In genomic region chrX:154013614-154014360, GRCh38 we compare ENCODE assay signal across 8 cellular contexts. TPM values are rescaled to one million over a fixed set of nuclear protein-coding genes. Genes with fewer than 3 reads are reported as not detected.
DNase-seq lines count a peak whose midpoint lies in the region; ATAC-seq and TF ChIP-seq lines count a peak whose summit lies in the region.

No MANE protein-coding gene starts in this region.

- no peak overlapping the region for H3K4me3 ChIP-seq in MG63

- no peaks in the 10 kb centered on the region for H3K9me3 ChIP-seq in MG63

- no peak overlapping the region for H3K4me3 Mint-ChIP-seq in activated CD4-positive, alpha-beta T cell treated with anti-CD3 and anti-CD28 coated beads, Interleukin-2, amount 10 ng/mL, durations not matched to agents 7 days and 5 days
- H3K4me3 Mint-ChIP-seq in endothelial cell (ENCODE audit: unreplicated experiment) (no peak overlapping the region), natural killer cell (no peak overlapping the region)

- H3K27me3 ChIP-seq in MG63 = no peaks in the 10 kb centered on the region

- intact Hi-C loops in natural killer cell (cut with micrococcal nuclease) = loop anchor here (1.0 to 10.0 kb wide), 2 partner anchors 38 to 81 kb away; partner anchors contain the start of gene MECP2

- peak; percentile 28 for DNase-seq in NCI-H1436 (lab: John Stamatoyannopoulos, UW)
- DNase-seq in NCI-H1436 treated with DMSO at 0.1 percent for 48 hours (lab: John Stamatoyannopoulos, UW) = no peak
- peak; percentile 41 for DNase-seq in activated CD4-positive, alpha-beta T cell treated with anti-CD3 and anti-CD28 coated beads, Interleukin-2, amount 10 ng/mL, durations not matched to agents 7 days and 5 days
- peak; percentile 43 for DNase-seq in endothelial cell (ENCODE audit: low spot score)
- DNase-seq in natural killer cell = peak; percentile 43
- DNase-seq in MG63 = no peak
- DNase-seq in NCI-H524 treated with DMSO at 0.1 percent for 48 hours (lab: John Stamatoyannopoulos, UW) = no peak

- H3K36me3 Mint-ChIP-seq in activated CD4-positive, alpha-beta T cell treated with anti-CD3 and anti-CD28 coated beads, Interleukin-2, amount 10 ng/mL, durations not matched to agents 7 days and 5 days (ENCODE audit: low read depth) = peaks cover 26% of the 10 kb centered on the region
- H3K36me3 Mint-ChIP-seq in endothelial cell (ENCODE audit: low read depth, unreplicated experiment) (peaks cover 4% of the 10 kb centered on the region), natural killer cell (no peaks in the 10 kb centered on the region)

- POLR2A ChIA-PET in activated CD4-positive, alpha-beta T cell treated with anti-CD3 and anti-CD28 coated beads, Interleukin-2, amount 10 ng/mL, durations not matched to agents 7 days and 5 days (lab: Charles Lee) = interaction anchor here (0.6 kb wide), 1 partner anchor 305 kb away, joined by 3 read pairs; no protein-coding TSS in a partner anchor

- no peaks in the 10 kb centered on the region for H3K27me3 Mint-ChIP-seq in activated CD4-positive, alpha-beta T cell treated with anti-CD3 and anti-CD28 coated beads, Interleukin-2, amount 10 ng/mL, durations not matched to agents 7 days and 5 days
- H3K27me3 Mint-ChIP-seq in endothelial cell (ENCODE audit: unreplicated experiment) (peaks cover 1% of the 10 kb centered on the region), natural killer cell (ENCODE audit: low read depth in 2 of 2) (no peaks in the 10 kb centered on the region)

- H3K36me3 ChIP-seq in MG63 = peaks cover 34% of the 10 kb centered on the region

- CTCF ChIA-PET in activated CD4-positive, alpha-beta T cell treated with anti-CD3 and anti-CD28 coated beads, Interleukin-2, amount 10 ng/mL, durations not matched to agents 7 days and 5 days (lab: Charles Lee) = interaction anchor here (0.6 to 3.0 kb wide), 20 partner anchors 8 to 520 kb away, joined by 3 to 16 read pairs (median 5); no protein-coding TSS in a partner anchor

- no peaks in the 10 kb centered on the region for H3K9me3 Mint-ChIP-seq in activated CD4-positive, alpha-beta T cell treated with anti-CD3 and anti-CD28 coated beads, Interleukin-2, amount 10 ng/mL, durations not matched to agents 7 days and 5 days
- no peaks in the 10 kb centered on the region for H3K9me3 Mint-ChIP-seq in endothelial cell (ENCODE audit: unreplicated experiment)
- H3K9me3 Mint-ChIP-seq in natural killer cell = no peaks in the 10 kb centered on the region

- peak; percentile 79 to 95 (median 83) for ATAC-seq in natural killer cell

- TF ChIP-seq CTCF in LNCAP (IDR thresholded peaks at IDR 0.05) (peak; percentile 78), endothelial cell (IDR thresholded peaks at IDR 0.05; ENCODE audit: unreplicated experiment) (peak; percentile 82), natural killer cell (IDR thresholded peaks at IDR 0.05) (peak; percentile 78)

- H3K4me1 Mint-ChIP-seq in activated CD4-positive, alpha-beta T cell treated with anti-CD3 and anti-CD28 coated beads, Interleukin-2, amount 10 ng/mL, durations not matched to agents 7 days and 5 days = peaks cover 18% of the 10 kb centered on the region
- H3K4me1 Mint-ChIP-seq in endothelial cell (ENCODE audit: unreplicated experiment) (peaks cover 4% of the 10 kb centered on the region), natural killer cell (no peaks in the 10 kb centered on the region)

- peak overlapping the region; percentile 36 for H3K27ac Mint-ChIP-seq in activated CD4-positive, alpha-beta T cell treated with anti-CD3 and anti-CD28 coated beads, Interleukin-2, amount 10 ng/mL, durations not matched to agents 7 days and 5 days
- H3K27ac Mint-ChIP-seq in endothelial cell (ENCODE audit: unreplicated experiment) (no peak overlapping the region), natural killer cell (peak overlapping the region in 1 of 2 donors; percentile 40)

RNA-seq across cellular contexts. Expression of gene IRAK1, which starts 5.9 kb away (rescaled TPM):
- total RNA-seq in activated CD4-positive, alpha-beta T cell treated with anti-CD3 and anti-CD28 coated beads, Interleukin-2, amount 10 ng/mL, durations not matched to agents 7 days and 5 days = 100 to 1,000 TPM; 107 to 112 TPM
- total RNA-seq in endothelial cell (ENCODE audit: unreplicated experiment) (89.9 TPM), natural killer cell (100 to 1,000 TPM in 2 of 3 donors, 10 to 100 TPM in 1; 87.5 to 114 (median 107) TPM)
- 208 and 270 TPM in 2 replicates for total RNA-seq in MG63 (2014; rRNA removed; shearing (Covaris generic); ENCODE audit: low replicate concordance)

RNA-seq across cellular contexts. Expression of gene TMEM187, which starts 41.2 kb away (rescaled TPM):
- total RNA-seq in activated CD4-positive, alpha-beta T cell treated with anti-CD3 and anti-CD28 coated beads, Interleukin-2, amount 10 ng/mL, durations not matched to agents 7 days and 5 days = 1 to 10 TPM; 7.9 to 8.5 TPM
- total RNA-seq in endothelial cell (ENCODE audit: unreplicated experiment) (12.0 TPM), natural killer cell (1 to 10 TPM; 1.2 to 4.3 (median 1.4) TPM)
- total RNA-seq in MG63 (2014; rRNA removed; shearing (Covaris generic); ENCODE audit: low replicate concordance) = 1.0 and 4.6 TPM in 2 replicates

RNA-seq across cellular contexts. Expression of gene HCFC1, which starts 42.2 kb away (rescaled TPM):
- 100 to 1,000 TPM; 116 to 121 TPM for total RNA-seq in activated CD4-positive, alpha-beta T cell treated with anti-CD3 and anti-CD28 coated beads, Interleukin-2, amount 10 ng/mL, durations not matched to agents 7 days and 5 days
- 74.6 TPM for total RNA-seq in endothelial cell (ENCODE audit: unreplicated experiment)
- 10 to 100 TPM; 65.2 to 76.7 (median 67.5) TPM for total RNA-seq in natural killer cell
- total RNA-seq in MG63 (2014; rRNA removed; shearing (Covaris generic); ENCODE audit: low replicate concordance) = 7.8 and 12.8 TPM in 2 replicates

Comparison
In these comparisons a context has a peak if more than half of its experiments do, and no peak if none do; other contexts are left out.
1. DNase-seq: peak in NCI-H1436 (single experiment), activated CD4-positive, alpha-beta T cell treated with anti-CD3 and anti-CD28 coated beads, Interleukin-2, amount 10 ng/mL, durations not matched to agents 7 days and 5 days (single experiment), endothelial cell (single experiment) and natural killer cell (single experiment); none in NCI-H1436 treated with DMSO at 0.1 percent for 48 hours (single experiment), MG63 (single experiment) and NCI-H524 treated with DMSO at 0.1 percent for 48 hours (single experiment).
2. Peak in every context shown above with its lines, with median percentiles within 50 percentile points of each other: CTCF ChIP-seq.